Comparison of ENCODE assay signal across 1 cellular context in genomic region chr20:17633850-17634500, GRCh38.
A peak's percentile ranks its signal among the peaks of the same experiment; 100 is the strongest.
TF ChIP-seq lines count a peak whose summit lies in the region.

No MANE protein-coding gene starts in this region.

TF ChIP-seq in HepG2, 621 proteins besides CTCF, POLR2A, EP300 and RAD21:
- TF ChIP-seq ATF5 (CRISPR knock-in tag; IDR thresholded peaks at IDR 0.05; ENCODE audit: low read depth) (no peak), ZNF121 (CRISPR knock-in tag; IDR thresholded peaks at IDR 0.05) (no peak), HNRNPLL (IDR thresholded peaks at IDR 0.05; ENCODE audit: low read depth, low read length, poor library complexity, severe bottlenecking) (peak; percentile 11), ARHGAP35 (CRISPR knock-in tag; IDR thresholded peaks at IDR 0.05; ENCODE audit: borderline replicate concordance) (0 out of 2 replicates have a peak, but pooled peaks have one; percentile 22), ZNF687 (CRISPR knock-in tag; IDR thresholded peaks at IDR 0.05) (peak; percentile 13), MIER2 (CRISPR knock-in tag; IDR thresholded peaks at IDR 0.05) (no peak), HOXA9 (CRISPR knock-in tag; IDR thresholded peaks at IDR 0.05; ENCODE audit: borderline replicate concordance) (no peak), HDAC6 (IDR thresholded peaks at IDR 0.05; ENCODE audit: low read depth, low read length) (no peak), ZNF768 (CRISPR knock-in tag; IDR thresholded peaks at IDR 0.05) (peak; percentile 26; the same call in 1 of the 2 replicates), AGO2 (optimal IDR thresholded peaks at IDR 0.05; ENCODE audit: low read depth, low read length) (peak; percentile 96), SP4 (CRISPR knock-in tag; IDR thresholded peaks at IDR 0.05) (no peak), DBP (CRISPR knock-in tag; IDR thresholded peaks at IDR 0.05; ENCODE audit: not compliant biosample characterization) (no peak), ZNF274 (CRISPR knock-in tag; IDR thresholded peaks at IDR 0.05) (no peak), NAIF1 (CRISPR knock-in tag; IDR thresholded peaks at IDR 0.05; ENCODE audit: borderline replicate concordance) (no peak), ZNF614 (CRISPR knock-in tag; IDR thresholded peaks at IDR 0.05; ENCODE audit: borderline replicate concordance) (no peak), SRF (IDR thresholded peaks at IDR 0.05; ENCODE audit: low read depth, low read length) (no peak), SRSF4 (IDR thresholded peaks at IDR 0.05; ENCODE audit: low read depth, low read length, poor library complexity, severe bottlenecking) (no peak), PAWR (CRISPR knock-in tag; IDR thresholded peaks at IDR 0.05; ENCODE audit: borderline replicate concordance) (no peak), ZNF792 (CRISPR knock-in tag; IDR thresholded peaks at IDR 0.05) (no peak), KLF6 (CRISPR knock-in tag; IDR thresholded peaks at IDR 0.05) (no peak), ZSCAN21 (CRISPR knock-in tag; IDR thresholded peaks at IDR 0.05; ENCODE audit: borderline replicate concordance) (no peak), ZFP36 (IDR thresholded peaks at IDR 0.05; ENCODE audit: borderline replicate concordance, low read depth, low read length, partially characterized antibody) (no peak), ZBTB7B (CRISPR knock-in tag; IDR thresholded peaks at IDR 0.05) (no peak), HMG20B (CRISPR knock-in tag; conservative IDR thresholded peaks at IDR 0.05) (no peak), ZNF574 (CRISPR knock-in tag; IDR thresholded peaks at IDR 0.05) (no peak), ZNF484 (CRISPR knock-in tag; IDR thresholded peaks at IDR 0.05; ENCODE audit: borderline replicate concordance, low read depth) (no peak), HOXD1 (CRISPR knock-in tag; IDR thresholded peaks at IDR 0.05) (no peak), RBM22 (optimal IDR thresholded peaks at IDR 0.05; ENCODE audit: low read length) (peak; percentile 16), ZNF276 (CRISPR knock-in tag; IDR thresholded peaks at IDR 0.05; ENCODE audit: low read depth) (no peak), SNAPC5 (CRISPR knock-in tag; IDR thresholded peaks at IDR 0.05; ENCODE audit: borderline replicate concordance) (no peak), MYC (CRISPR knock-in tag; IDR thresholded peaks at IDR 0.05; ENCODE audit: borderline replicate concordance) (no peak), ZNF891 (CRISPR knock-in tag; IDR thresholded peaks at IDR 0.05) (peak; percentile 59; the same call in 1 of the 2 replicates), ONECUT2 (CRISPR knock-in tag; IDR thresholded peaks at IDR 0.05) (no peak), RBM39 (IDR thresholded peaks at IDR 0.05; ENCODE audit: low read depth, low read length, poor library complexity, severe bottlenecking) (peak; percentile 1), KDM3A (CRISPR knock-in tag; IDR thresholded peaks at IDR 0.05; ENCODE audit: low read depth) (no peak), POLR2AphosphoS5 (IDR thresholded peaks at IDR 0.05; ENCODE audit: low read depth, low read length) (peak; percentile 22; the same call in 1 of the 2 replicates), PATZ1 (CRISPR knock-in tag; IDR thresholded peaks at IDR 0.05) (no peak), KLF16 (CRISPR knock-in tag; IDR thresholded peaks at IDR 0.05) (no peak)
